In genomic region chr16:234468-235305, GRCh38 we compare ENCODE assay signal across 8 cellular contexts. TPM values are rescaled to one million over a fixed set of nuclear protein-coding genes. Genes with fewer than 3 reads are reported as not detected.
DNase-seq lines count a peak whose midpoint lies in the region; ATAC-seq and TF ChIP-seq lines count a peak whose summit lies in the region.

Gene FAM234A, plus strand, starts transcription at chr16:234821. Its CDS starts 19,593 bp downstream, at chr16:254414.

- H3K27me3 ChIP-seq in psoas muscle (ENCODE audit: insufficient read depth in 3 of 3, low read length in 2 of 3), result no peaks in the 10 kb centered on the region

- H3K36me3 Mint-ChIP-seq in T-helper 1 cell treated with Interleukin-12 subunit alpha and Interleukin-12 subunit beta and Interleukin-4 antibody, amounts not matched to agents 30 μg/mL and 1 μg/mL, for 36 hours (ENCODE audit: low read depth), result peaks cover 4% of the 10 kb centered on the region

- H3K4me3 ChIP-seq in psoas muscle, result peak within 1 kb of the TSS; percentile 98
- H3K4me3 ChIP-seq in urinary bladder (ENCODE audit: low read depth, low read length), result peak within 1 kb of the TSS; percentile 59

- H3K27ac Mint-ChIP-seq in T-helper 1 cell treated with Interleukin-12 subunit alpha and Interleukin-12 subunit beta and Interleukin-4 antibody, amounts not matched to agents 30 μg/mL and 1 μg/mL, for 36 hours, result peak within 1 kb of the TSS; percentile 94

- ATAC-seq in GM18499 (IDR thresholded peaks at IDR 0.05; ENCODE audit: insufficient read depth, unreplicated experiment) (peak; percentile 61), HG02938 (IDR thresholded peaks at IDR 0.05; ENCODE audit: unreplicated experiment) (peak; percentile 81), left ventricle myocardium superior (peak; percentile 96), psoas muscle (peak; percentile 94 to 96 (median 95))

- peaks cover 15% of the 10 kb centered on the region for H3K4me1 Mint-ChIP-seq in T-helper 1 cell treated with Interleukin-12 subunit alpha and Interleukin-12 subunit beta and Interleukin-4 antibody, amounts not matched to agents 30 μg/mL and 1 μg/mL, for 36 hours (ENCODE audit: low read depth)

- DNase-seq in NCI-H1694 treated with DMSO at 0.1 percent for 48 hours (lab: John Stamatoyannopoulos, UW) (peak; percentile 70), amniotic stem cell (lab: John Stamatoyannopoulos, UW) (peak; percentile 84), left ventricle myocardium superior (peak; percentile 97), psoas muscle (peak; percentile 95 to 97)

- 0 to 1% (median 1%) methylated on average over 42 to 85 of the region's 85 CpGs for WGBS in psoas muscle, 3 donors
- WGBS in urinary bladder, result under 1% methylated on average over 85 of the region's 85 CpGs

- H3K36me3 ChIP-seq in psoas muscle (ENCODE audit: insufficient read depth in 1 of 2, low read depth in 1 of 2) (peaks cover 0 to 9% of the 10 kb centered on the region in 2 donors), urinary bladder (ENCODE audit: insufficient read depth) (no peaks in the 10 kb centered on the region)

- H3K9me3 Mint-ChIP-seq in T-helper 1 cell treated with Interleukin-12 subunit alpha and Interleukin-12 subunit beta and Interleukin-4 antibody, amounts not matched to agents 30 μg/mL and 1 μg/mL, for 36 hours, result no peaks in the 10 kb centered on the region

- H3K9me3 ChIP-seq in psoas muscle, result no peaks in the 10 kb centered on the region

- H3K4me1 ChIP-seq in psoas muscle (peaks cover 11% of the 10 kb centered on the region), urinary bladder (ENCODE audit: insufficient read depth) (no peaks in the 10 kb centered on the region)

- H3K27ac ChIP-seq in psoas muscle, result peak within 1 kb of the TSS; percentile 100
- peak within 1 kb of the TSS; percentile 96 for H3K27ac ChIP-seq in urinary bladder (ENCODE audit: low read depth)

- peak; percentile 36 for TF ChIP-seq CTCF in psoas muscle (IDR thresholded peaks at IDR 0.05)

- intact Hi-C loops in left ventricle myocardium superior (cut with micrococcal nuclease), result no loop called here
- intact Hi-C loops in psoas muscle (cut with DNase I), result loop anchor here in 1 of 2 donors (5.0 kb wide), 1 partner anchor 103 kb away; no protein-coding TSS in a partner anchor

- H3K4me3 Mint-ChIP-seq in T-helper 1 cell treated with Interleukin-12 subunit alpha and Interleukin-12 subunit beta and Interleukin-4 antibody, amounts not matched to agents 30 μg/mL and 1 μg/mL, for 36 hours, result peak within 1 kb of the TSS; percentile 92

- peaks cover 5% of the 10 kb centered on the region for H3K27me3 Mint-ChIP-seq in T-helper 1 cell treated with Interleukin-12 subunit alpha and Interleukin-12 subunit beta and Interleukin-4 antibody, amounts not matched to agents 30 μg/mL and 1 μg/mL, for 36 hours (ENCODE audit: low read depth)

RNA-seq across cellular contexts. Expression of gene FAM234A, which starts in this region (rescaled TPM):
- 143 TPM for total RNA-seq in left ventricle myocardium superior
- total RNA-seq in psoas muscle, result 100 to 1,000 TPM; 108 to 154 (median 120) TPM
- polyA plus RNA-seq in psoas muscle, result 100 to 1,000 TPM in 1 of 3 donors, 10 to 100 TPM in 2; 54.2 to 198 (median 98.4) TPM
- 38.8 TPM for total RNA-seq in urinary bladder
- 115 TPM for polyA plus RNA-seq in urinary bladder

Comparison
In these comparisons a context has a peak if more than half of its experiments do, and no peak if none do; other contexts are left out.
1. Peak in every context shown above with its lines: DNase-seq, ATAC-seq, H3K4me3 ChIP-seq and H3K27ac ChIP-seq.